16 cellular contexts compared by ENCODE assay signal in genomic region chr7:142784096-142784495, GRCh38. TPM values are rescaled to one million over a fixed set of nuclear protein-coding genes. Genes with fewer than 3 reads are reported as not detected.
A peak's percentile ranks its signal among the peaks of the same experiment; 100 is the strongest.
DNase-seq lines count a peak whose midpoint lies in the region; ATAC-seq and TF ChIP-seq lines count a peak whose summit lies in the region.
"Had no signal": no experiment of that assay in that cellular context is flagged by ENCODE, and none has a peak within 500 bp of the region (broad histone marks: within the 10 kb centered on the region; RNA-seq: fewer than 3 reads in every experiment).

No MANE protein-coding gene starts in this region.

- no peaks in the 10 kb centered on the region for H3K9me3 Mint-ChIP-seq in activated naive CD4-positive, alpha-beta T cell treated with anti-CD3 and anti-CD28 coated beads, Interleukin-2, amount 50 U/mL, for 24 hours
- H3K9me3 Mint-ChIP-seq in activated naive CD8-positive, alpha-beta T cell treated with anti-CD3 and anti-CD28 coated beads, Interleukin-2, amount 50 U/mL, for 24 hours = no peaks in the 10 kb centered on the region
- H3K9me3 Mint-ChIP-seq in stimulated activated naive B cell treated with anti-CD40 and anti-IgM and Interleukin-4, amounts not matched to agents 10 μg/mL and 1 μg/mL and 100 μg/mL, for 72 hours = no peaks in the 10 kb centered on the region

- peak; percentile 48 for TF ChIP-seq CTCF in PC-3 (conservative IDR thresholded peaks at IDR 0.05; ENCODE audit: low read depth, low read length)

- H3K9me3 ChIP-seq in PC-3 (ENCODE audit: low read length) = no peaks in the 10 kb centered on the region
- H3K9me3 ChIP-seq: adrenal gland, heart right ventricle, MG63, suprapubic skin had no signal

- DNase-seq in activated naive CD4-positive, alpha-beta T cell (lab: John Stamatoyannopoulos, UW) = no peak
- DNase-seq in PC-3 (peak; percentile 54), cortex of kidney (lab: John Stamatoyannopoulos, UW) (no peak), NCI-H524 (lab: John Stamatoyannopoulos, UW) (no peak)
- DNase-seq in activated naive CD8-positive, alpha-beta T cell treated with anti-CD3 and anti-CD28 coated beads, Interleukin-2, amount 50 U/mL, for 24 hours = no peak
- DNase-seq in stimulated activated naive B cell treated with anti-CD40 and anti-IgM and Interleukin-4, amounts not matched to agents 10 μg/mL and 1 μg/mL and 100 μg/mL, for 72 hours = no peak
- DNase-seq in effector CD8-positive, alpha-beta T cell (lab: John Stamatoyannopoulos, UW) = no peak
- DNase-seq: adrenal gland, heart right ventricle, left cardiac atrium, MG63 had no signal

- peak; percentile 60 for ATAC-seq in PC-3
- ATAC-seq in activated naive CD8-positive, alpha-beta T cell treated with anti-CD3 and anti-CD28 coated beads, Interleukin-2, amount 50 U/mL, for 24 hours = no peak
- no peak for ATAC-seq in stimulated activated naive B cell treated with anti-CD40 and anti-IgM and Interleukin-4, amounts not matched to agents 10 μg/mL and 1 μg/mL and 100 μg/mL, for 72 hours (replicated peaks)

- no peak overlapping the region for H2AFZ ChIP-seq in PC-3 (ENCODE audit: low read length)

- POLR2A ChIA-PET in PC-3 (lab: Charles Lee; ENCODE audit: unreplicated experiment) = no interaction called here

- H3K27ac Mint-ChIP-seq in activated naive CD4-positive, alpha-beta T cell treated with anti-CD3 and anti-CD28 coated beads, Interleukin-2, amount 50 U/mL, for 24 hours = no peak overlapping the region
- peak overlapping the region; percentile 90 for H3K27ac Mint-ChIP-seq in activated naive CD8-positive, alpha-beta T cell treated with anti-CD3 and anti-CD28 coated beads, Interleukin-2, amount 50 U/mL, for 24 hours
- peak overlapping the region; percentile 90 for H3K27ac Mint-ChIP-seq in stimulated activated naive B cell treated with anti-CD40 and anti-IgM and Interleukin-4, amounts not matched to agents 10 μg/mL and 1 μg/mL and 100 μg/mL, for 72 hours

- H3K36me3 Mint-ChIP-seq in activated naive CD4-positive, alpha-beta T cell treated with anti-CD3 and anti-CD28 coated beads, Interleukin-2, amount 50 U/mL, for 24 hours = peaks cover 12% of the 10 kb centered on the region
- peaks cover 19% of the 10 kb centered on the region for H3K36me3 Mint-ChIP-seq in activated naive CD8-positive, alpha-beta T cell treated with anti-CD3 and anti-CD28 coated beads, Interleukin-2, amount 50 U/mL, for 24 hours (ENCODE audit: low read depth)
- H3K36me3 Mint-ChIP-seq in stimulated activated naive B cell treated with anti-CD40 and anti-IgM and Interleukin-4, amounts not matched to agents 10 μg/mL and 1 μg/mL and 100 μg/mL, for 72 hours = no peaks in the 10 kb centered on the region

- intact Hi-C loops in PC-3 (cut with micrococcal nuclease) = no loop called here

- H3K9ac ChIP-seq in PC-3 (ENCODE audit: low read length) = peak overlapping the region; percentile 1; the same call in 1 of the 2 replicates

- BruUV-seq in PC-3 (replicated peaks; lab: Mats Ljungman, UMichigan) = no TSS peak

- no peaks in the 10 kb centered on the region for H3K27me3 ChIP-seq in PC-3 (ENCODE audit: low read length)
- H3K27me3 ChIP-seq: adrenal gland, MG63, suprapubic skin had no signal

- H3K4me2 ChIP-seq in PC-3 (ENCODE audit: low read length) = no peak overlapping the region

- H4K20me1 ChIP-seq in PC-3 (ENCODE audit: low read length) = no peaks in the 10 kb centered on the region

- H3K27me3 Mint-ChIP-seq in activated naive CD4-positive, alpha-beta T cell treated with anti-CD3 and anti-CD28 coated beads, Interleukin-2, amount 50 U/mL, for 24 hours = no peaks in the 10 kb centered on the region
- no peaks in the 10 kb centered on the region for H3K27me3 Mint-ChIP-seq in activated naive CD8-positive, alpha-beta T cell treated with anti-CD3 and anti-CD28 coated beads, Interleukin-2, amount 50 U/mL, for 24 hours
- no peaks in the 10 kb centered on the region for H3K27me3 Mint-ChIP-seq in stimulated activated naive B cell treated with anti-CD40 and anti-IgM and Interleukin-4, amounts not matched to agents 10 μg/mL and 1 μg/mL and 100 μg/mL, for 72 hours

- no peak overlapping the region for H3K4me3 ChIP-seq in PC-3 (ENCODE audit: low read length)
- H3K4me3 ChIP-seq: adrenal gland, heart right ventricle, MG63, suprapubic skin had no signal

- no peak overlapping the region for H3K27ac ChIP-seq in PC-3 (ENCODE audit: low read length)
- H3K27ac ChIP-seq: adrenal gland, suprapubic skin had no signal

- no peaks in the 10 kb centered on the region for H3K36me3 ChIP-seq in PC-3 (ENCODE audit: low read depth, low read length)
- H3K36me3 ChIP-seq: adrenal gland, heart right ventricle, MG63, suprapubic skin had no signal

- H3F3A ChIP-seq in PC-3 (ENCODE audit: low read length, unreplicated experiment) = no peaks in the 10 kb centered on the region

- H3K79me2 ChIP-seq in PC-3 (ENCODE audit: low read length) = no peaks in the 10 kb centered on the region

- H3K4me1 ChIP-seq in PC-3 (ENCODE audit: insufficient read depth, low read length) = 0 out of 2 replicates have a peak, but pooled peaks cover 4% of the 10 kb centered on the region
- H3K4me1 ChIP-seq: adrenal gland had no signal

- peak overlapping the region; percentile 26 for H3K4me3 Mint-ChIP-seq in activated naive CD4-positive, alpha-beta T cell treated with anti-CD3 and anti-CD28 coated beads, Interleukin-2, amount 50 U/mL, for 24 hours
- peak overlapping the region; percentile 73 for H3K4me3 Mint-ChIP-seq in activated naive CD8-positive, alpha-beta T cell treated with anti-CD3 and anti-CD28 coated beads, Interleukin-2, amount 50 U/mL, for 24 hours
- peak overlapping the region in 1 of 2 donors; percentile 32 for H3K4me3 Mint-ChIP-seq in stimulated activated naive B cell treated with anti-CD40 and anti-IgM and Interleukin-4, amounts not matched to agents 10 μg/mL and 1 μg/mL and 100 μg/mL, for 72 hours

- H3K4me1 Mint-ChIP-seq in activated naive CD4-positive, alpha-beta T cell treated with anti-CD3 and anti-CD28 coated beads, Interleukin-2, amount 50 U/mL, for 24 hours = peaks cover 13% of the 10 kb centered on the region
- peaks cover 18% of the 10 kb centered on the region for H3K4me1 Mint-ChIP-seq in activated naive CD8-positive, alpha-beta T cell treated with anti-CD3 and anti-CD28 coated beads, Interleukin-2, amount 50 U/mL, for 24 hours
- H3K4me1 Mint-ChIP-seq in stimulated activated naive B cell treated with anti-CD40 and anti-IgM and Interleukin-4, amounts not matched to agents 10 μg/mL and 1 μg/mL and 100 μg/mL, for 72 hours = peaks cover 33 to 52% of the 10 kb centered on the region in 2 donors

- CTCF ChIA-PET in PC-3 (lab: Charles Lee) = interaction anchor here (0.5 to 3.0 kb wide), 10 partner anchors 10 to 431 kb away, joined by 3 to 90 read pairs (median 8); no protein-coding TSS in a partner anchor

- no peaks in the 10 kb centered on the region for H3K9me2 ChIP-seq in PC-3 (replicated peaks; ENCODE audit: low read length)

RNA-seq across cellular contexts. Expression of gene PRSS2, which starts 13.3 kb away (rescaled TPM):
- total RNA-seq in PC-3 (2014; rRNA removed) = 0.40 TPM in 1 of 2 replicates, not detected in the other
- total RNA-seq: cerebellum, Daoy, epithelial cell of proximal tubule, left cardiac atrium, suprapubic skin had no signal

RNA-seq across cellular contexts. Expression of gene PRSS1, which starts 34.8 kb away (rescaled TPM):
- total RNA-seq in PC-3 (2014; rRNA removed) = not detected in 2 replicates
- total RNA-seq: cerebellum, Daoy, epithelial cell of proximal tubule, left cardiac atrium, suprapubic skin had no signal
